15 cellular contexts compared by ENCODE assay signal in the genomic region with DNA sequence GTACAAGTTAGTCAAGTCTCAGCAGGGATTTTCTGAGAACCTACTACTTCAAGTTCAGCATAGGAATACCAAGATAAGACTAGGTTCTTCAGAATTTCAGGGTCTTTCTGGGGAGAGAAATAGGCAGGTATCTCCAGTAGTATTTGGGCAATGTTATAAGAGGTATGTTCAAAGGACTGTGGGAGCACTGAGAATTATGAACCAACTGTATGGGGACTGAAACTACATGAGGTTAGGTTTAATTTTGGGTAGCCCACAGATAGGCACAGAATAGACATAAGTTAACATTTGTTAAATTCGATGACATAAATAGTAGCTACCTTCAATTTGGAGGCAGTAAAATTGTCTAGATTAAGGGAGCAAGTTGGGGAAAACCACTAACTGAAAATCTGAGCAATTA.
"Had no signal": no experiment of that assay in that cellular context is flagged by ENCODE, and none has a peak within 500 bp of the region (broad histone marks: within the 10 kb centered on the region; RNA-seq: fewer than 3 reads in every experiment).

No MANE protein-coding gene starts in this region.

- ATAC-seq: left cardiac atrium, lower lobe of right lung had no signal

- H3K4me3 Mint-ChIP-seq: activated naive CD8-positive, alpha-beta T cell treated with anti-CD3 and anti-CD28 coated beads, Interleukin-2, amount 10 ng/mL, durations not matched to agents 7 days and 5 days; immature natural killer cell; T-helper 1 cell treated with Interleukin-12 subunit alpha and Interleukin-12 subunit beta and Interleukin-4 antibody, amounts not matched to agents 30 μg/mL and 1 μg/mL, for 36 hours had no signal

- H3K4me1 Mint-ChIP-seq: immature natural killer cell had no signal

- H3K27ac Mint-ChIP-seq: activated naive CD8-positive, alpha-beta T cell treated with anti-CD3 and anti-CD28 coated beads, Interleukin-2, amount 10 ng/mL, durations not matched to agents 7 days and 5 days; immature natural killer cell; T-helper 1 cell treated with Interleukin-12 subunit alpha and Interleukin-12 subunit beta and Interleukin-4 antibody, amounts not matched to agents 30 μg/mL and 1 μg/mL, for 36 hours had no signal

- H3K27me3 Mint-ChIP-seq: activated naive CD8-positive, alpha-beta T cell treated with anti-CD3 and anti-CD28 coated beads, Interleukin-2, amount 10 ng/mL, durations not matched to agents 7 days and 5 days had no signal

- H3K9me3 Mint-ChIP-seq: activated naive CD8-positive, alpha-beta T cell treated with anti-CD3 and anti-CD28 coated beads, Interleukin-2, amount 10 ng/mL, durations not matched to agents 7 days and 5 days; T-helper 1 cell treated with Interleukin-12 subunit alpha and Interleukin-12 subunit beta and Interleukin-4 antibody, amounts not matched to agents 30 μg/mL and 1 μg/mL, for 36 hours had no signal

- DNase-seq: activated effector memory CD4-positive, alpha-beta T cell treated with anti-CD3 and anti-CD28 coated beads, Interleukin-2, amount 50 U/mL, for 16 hours; activated naive CD8-positive, alpha-beta T cell treated with anti-CD3 and anti-CD28 coated beads, Interleukin-2, amount 10 ng/mL, durations not matched to agents 7 days and 5 days; activated T-cell treated with anti-CD3 and anti-CD28 coated beads, Interleukin-2, amount 50 U/mL, for 1 hour; aorta; esophagus squamous epithelium; foreskin fibroblast; glutamatergic neuron; immature natural killer cell; left cardiac atrium; lower lobe of right lung; midbrain; small intestine; stimulated activated naive CD4-positive, alpha-beta T cell; upper lobe of left lung had no signal
